In genomic region chr15:34038404-34039179, GRCh38 we compare ENCODE assay signal across 8 cellular contexts. TPM values are rescaled to one million over a fixed set of nuclear protein-coding genes. Genes with fewer than 3 reads are reported as not detected.
DNase-seq lines count a peak whose midpoint lies in the region; ATAC-seq, FAIRE-seq and TF ChIP-seq lines count a peak whose summit lies in the region.

No MANE protein-coding gene starts in this region.

- TF ChIP-seq RAD21 in HepG2 (CRISPR knock-in tag; IDR thresholded peaks at IDR 0.05), result 0 out of 2 replicates have a peak, but pooled peaks have one; percentile 7

- H3K4me3 ChIP-seq in AG10803 (ENCODE audit: low read length) (peak overlapping the region; percentile 95), HepG2 (replicated peaks in 1 of 3; ENCODE audit: insufficient read depth in 1 of 3, low read depth in 2 of 3, low read length in 3 of 3) (peak overlapping the region; percentile 79 to 96 (median 93))

- no peaks in the 10 kb centered on the region; a peak in 1 of 5 replicates for H3K27me3 ChIP-seq in HepG2 (ENCODE audit: control insufficient read depth in 1 of 2, insufficient read depth in 2 of 2, low read length in 2 of 2)

- peak overlapping the region; percentile 79 for H3K9ac ChIP-seq in HepG2 (ENCODE audit: insufficient read depth, low read depth, low read length)

- H3K4me3 Mint-ChIP-seq in activated CD4-positive, alpha-beta T cell treated with anti-CD3 and anti-CD28 coated beads, Interleukin-2, amount 10 ng/mL, durations not matched to agents 24 days and 14 days, result peak overlapping the region; percentile 88

- FAIRE-seq in HepG2 (lab: Jason Lieb, UNC), result no peak

- no peaks in the 10 kb centered on the region for H3K9me3 Mint-ChIP-seq in activated CD4-positive, alpha-beta T cell treated with anti-CD3 and anti-CD28 coated beads, Interleukin-2, amount 10 ng/mL, durations not matched to agents 24 days and 14 days

- H3K4me1 ChIP-seq in HepG2 (ENCODE audit: insufficient read depth, low read length), result peaks cover 27% of the 10 kb centered on the region

- DNase-seq in AG10803 (ENCODE audit: low read depth), result peak; percentile 76
- peak; percentile 30 for DNase-seq in NCI-H510A (lab: John Stamatoyannopoulos, UW)
- DNase-seq in activated CD4-positive, alpha-beta T cell treated with anti-CD3 and anti-CD28 coated beads, Interleukin-2, amount 10 ng/mL, durations not matched to agents 24 days and 14 days, result peak; percentile 90
- peak; percentile 64 for DNase-seq in dedifferentiated amniotic fluid mesenchymal stem cell (ENCODE audit: extremely low spot score)
- DNase-seq in HepG2 (ENCODE audit: low spot score), result peak; percentile 55
- DNase-seq in stimulated activated CD4-positive, alpha-beta T cell treated with anti-CD3 and anti-CD28 coated beads, Interleukin-4, amount 100 ng/mL, for 1 hour, result peak; percentile 73

- CTCF ChIA-PET in HepG2 (lab: Yijun Ruan, JAX; ENCODE audit: low intra/inter-chr PET ratio, low total read pairs), result no interaction called here

- H4K20me1 ChIP-seq in HepG2 (ENCODE audit: insufficient read depth, low read length), result no peaks in the 10 kb centered on the region

- BruUV-seq in HepG2 (replicated peaks; lab: Mats Ljungman, UMichigan), result no TSS peak

- no peaks in the 10 kb centered on the region for H3K36me3 ChIP-seq in HepG2 (replicated peaks in 1 of 2; ENCODE audit: control insufficient read depth in 1 of 2, insufficient read depth in 2 of 2, low read length in 2 of 2)

- intact Hi-C loops in activated CD4-positive, alpha-beta T cell treated with anti-CD3 and anti-CD28 coated beads, Interleukin-2, amount 10 ng/mL, durations not matched to agents 24 days and 14 days (cut with micrococcal nuclease), result loop anchor here (1.0 to 10.0 kb wide), 6 partner anchors 20 to 1509 kb away; partner anchors contain the start of genes DPH6, EMC7, KATNBL1 and LPCAT4
- intact Hi-C loops in HepG2 (cut with micrococcal nuclease; ENCODE audit: unreplicated experiment), result no loop called here

- H3K27me3 Mint-ChIP-seq in activated CD4-positive, alpha-beta T cell treated with anti-CD3 and anti-CD28 coated beads, Interleukin-2, amount 10 ng/mL, durations not matched to agents 24 days and 14 days, result no peaks in the 10 kb centered on the region

- peak overlapping the region; percentile 80 for H3K4me2 ChIP-seq in HepG2 (ENCODE audit: low read depth, low read length)

- no peak for TF ChIP-seq EP300 in HepG2 (IDR thresholded peaks at IDR 0.05; ENCODE audit: low read depth in 2 of 2, low read length in 2 of 2)
- no peak for TF ChIP-seq EP300 in HepG2 (CRISPR knock-in tag; IDR thresholded peaks at IDR 0.05; ENCODE audit: borderline replicate concordance)

- peak; percentile 91 for TF ChIP-seq POLR2A in GM18951 (IDR thresholded peaks at IDR 0.05; ENCODE audit: extremely low read depth, insufficient read depth, insufficient read length)
- TF ChIP-seq POLR2A in HepG2 (IDR thresholded peaks at IDR 0.05; ENCODE audit: insufficient read depth in 1 of 2, low read depth in 2 of 2, low read length in 2 of 2), result peak; percentile 75 to 87

- in situ Hi-C loops in GM18951 (cut with MboI; ENCODE audit: low sequenced_read_pairs, unreplicated experiment) (no loop called here), HepG2 (cut with HindIII; ENCODE audit: extremely low pct_ligation_motif_present, low pct_unique_long_range_greater_than_20kb) (no loop called here)

- no peaks in the 10 kb centered on the region for H3K36me3 Mint-ChIP-seq in activated CD4-positive, alpha-beta T cell treated with anti-CD3 and anti-CD28 coated beads, Interleukin-2, amount 10 ng/mL, durations not matched to agents 24 days and 14 days (ENCODE audit: low read depth)

- H2AFZ ChIP-seq in HepG2 (ENCODE audit: low read length), result peak overlapping the region; percentile 25

- peak overlapping the region; percentile 83 for H3K27ac ChIP-seq in HepG2 (ENCODE audit: extremely low read length, insufficient read depth, low read length)

- peak; percentile 59 for ATAC-seq in HG03139 (IDR thresholded peaks at IDR 0.05; ENCODE audit: unreplicated experiment)
- ATAC-seq in HepG2, result peak; percentile 92

- no peak for TF ChIP-seq CTCF in AG10803 (conservative IDR thresholded peaks at IDR 0.05; ENCODE audit: low read length)
- TF ChIP-seq CTCF in HepG2 (CRISPR knock-in tag; IDR thresholded peaks at IDR 0.05), result no peak

- no peaks in the 10 kb centered on the region for H3K9me3 ChIP-seq in HepG2 (ENCODE audit: low read length)

- H3K4me1 Mint-ChIP-seq in activated CD4-positive, alpha-beta T cell treated with anti-CD3 and anti-CD28 coated beads, Interleukin-2, amount 10 ng/mL, durations not matched to agents 24 days and 14 days, result peaks cover 24% of the 10 kb centered on the region

- 0% methylated on average over 14 of the region's 112 CpGs for WGBS in HepG2 (ENCODE audit: low lambda C conversion rate)

- peaks cover 4% of the 10 kb centered on the region for H3K79me2 ChIP-seq in HepG2 (ENCODE audit: insufficient read depth, low read length)

- peak overlapping the region; percentile 94 for H3K27ac Mint-ChIP-seq in activated CD4-positive, alpha-beta T cell treated with anti-CD3 and anti-CD28 coated beads, Interleukin-2, amount 10 ng/mL, durations not matched to agents 24 days and 14 days

- POLR2A ChIA-PET in HepG2 (lab: Yijun Ruan, JAX), result interaction anchor here (1.1 kb wide), 1 partner anchor 171 kb away, joined by 6 read pairs; the partner anchor contains the start of gene KATNBL1

TF ChIP-seq in HepG2, 621 proteins besides CTCF, POLR2A, EP300 and RAD21 (continues in another document):
- TF ChIP-seq TOPORS (CRISPR knock-in tag; IDR thresholded peaks at IDR 0.05) (peak; percentile 78), ELF3 (CRISPR knock-in tag; IDR thresholded peaks at IDR 0.05) (no peak; the same call in 1 of the 2 replicates), NCOA5 (CRISPR knock-in tag; IDR thresholded peaks at IDR 0.05) (no peak), ZNF644 (CRISPR knock-in tag; IDR thresholded peaks at IDR 0.05; ENCODE audit: low read depth) (no peak), NR2C2 (CRISPR knock-in tag; IDR thresholded peaks at IDR 0.05; ENCODE audit: borderline replicate concordance) (peak; percentile 58; the same call in 1 of the 2 replicates), KDM6A (CRISPR knock-in tag; IDR thresholded peaks at IDR 0.05; ENCODE audit: low read depth) (no peak), GPBP1L1 (CRISPR knock-in tag; IDR thresholded peaks at IDR 0.05) (no peak)

RNA-seq across cellular contexts. Expression of gene AVEN, which starts 0.4 kb away (rescaled TPM):
- 14.9 and 17.1 TPM in 2 replicates for total RNA-seq in activated CD4-positive, alpha-beta T cell treated with anti-CD3 and anti-CD28 coated beads, Interleukin-2, amount 10 ng/mL, durations not matched to agents 24 days and 14 days
- total RNA-seq in HepG2 (2016; rRNA removed; fragmentation: Illumina TruSeq; extraction: Trizol), result 16.8 and 17.5 TPM in 2 replicates
- 21.7 and 24.7 TPM in 2 replicates for total RNA-seq in HepG2 (2016; cell fraction: cytosol; rRNA removed; fragmentation: Illumina TruSeq; extraction: Trizol; ENCODE audit: low read depth)
- 16.9 and 17.0 TPM in 2 replicates for total RNA-seq in HepG2 (2016; cell fraction: insoluble cytoplasmic fraction; rRNA removed; fragmentation: Illumina TruSeq; extraction: Trizol)
- total RNA-seq in HepG2 (2016; cell fraction: membrane; rRNA removed; fragmentation: Illumina TruSeq; extraction: Trizol), result 25.4 and 28.9 TPM in 2 replicates
- total RNA-seq in HepG2 (2016; cell fraction: nucleus; rRNA removed; fragmentation: Illumina TruSeq; extraction: Trizol), result 10.3 and 14.0 TPM in 2 replicates
- 4.4 TPM in 2 replicates for polyA plus RNA-seq in HepG2 (2011; rRNA removed)
- polyA plus RNA-seq in HepG2 (2011; cell fraction: cytosol; rRNA removed), result 2.6 and 4.1 TPM in 2 replicates
- 1.2 and 1.6 TPM in 2 replicates for polyA plus RNA-seq in HepG2 (2011; cell fraction: nucleus; rRNA removed)
- polyA plus RNA-seq in HepG2 (2012), result 6.1 and 6.3 TPM in 2 replicates
- 25.6 and 26.7 TPM in 2 replicates for polyA plus RNA-seq in HepG2 (2016; cell fraction: cytosol; fragmentation: Illumina TruSeq; extraction: Trizol; ENCODE audit: low read depth)
- 15.3 and 17.2 TPM in 2 replicates for polyA plus RNA-seq in HepG2 (2016; cell fraction: insoluble cytoplasmic fraction; fragmentation: Illumina TruSeq; extraction: Trizol; ENCODE audit: low read depth)
- polyA plus RNA-seq in HepG2 (2016; cell fraction: membrane; fragmentation: Illumina TruSeq; extraction: Trizol; ENCODE audit: low read depth), result 22.7 and 24.1 TPM in 2 replicates
- 8.5 and 10.3 TPM in 2 replicates for polyA plus RNA-seq in HepG2 (2016; cell fraction: nucleus; fragmentation: Illumina TruSeq; extraction: Trizol; ENCODE audit: insufficient read depth, low read depth)
- polyA minus RNA-seq in HepG2 (2011; rRNA and poly(A)+ RNA removed; ENCODE audit: low replicate concordance), result 2.5 and 3.3 TPM in 2 replicates
- 1.1 and 1.6 TPM in 2 replicates for polyA minus RNA-seq in HepG2 (2011; cell fraction: cytosol; rRNA and poly(A)+ RNA removed)
- polyA minus RNA-seq in HepG2 (2011; cell fraction: nucleus; rRNA and poly(A)+ RNA removed), result 4.6 and 6.1 TPM in 2 replicates

Comparison
In these comparisons a context has a peak if more than half of its experiments do, and no peak if none do; other contexts are left out.
1. Peak in every context shown above with its lines: DNase-seq, ATAC-seq, H3K4me3 ChIP-seq and H3K27ac ChIP-seq.
2. DNase-seq: peak in every context shown above with its lines; median percentile 90 in activated CD4-positive, alpha-beta T cell treated with anti-CD3 and anti-CD28 coated beads, Interleukin-2, amount 10 ng/mL, durations not matched to agents 24 days and 14 days; 76 in AG10803; 73 in stimulated activated CD4-positive, alpha-beta T cell treated with anti-CD3 and anti-CD28 coated beads, Interleukin-4, amount 100 ng/mL, for 1 hour; 64 in dedifferentiated amniotic fluid mesenchymal stem cell; 55 in HepG2; 30 in NCI-H510A.